In genomic region chr1:39570477-39571177, GRCh38 we compare ENCODE assay signal across 21 cellular contexts. TPM values are rescaled to one million over a fixed set of nuclear protein-coding genes. Genes with fewer than 3 reads are reported as not detected.
DNase-seq lines count a peak whose midpoint lies in the region; ATAC-seq, FAIRE-seq and TF ChIP-seq lines count a peak whose summit lies in the region.
"Had no signal": no experiment of that assay in that cellular context is flagged by ENCODE, and none has a peak within 500 bp of the region (broad histone marks: within the 10 kb centered on the region; RNA-seq: fewer than 3 reads in every experiment).

No MANE protein-coding gene starts in this region.

- H3K4me1 ChIP-seq in Karpas-422 (ENCODE audit: low read length) (peaks cover 23% of the 10 kb centered on the region), GM12878 (ENCODE audit: control insufficient read depth, insufficient read depth, low read length) (peaks cover 8% of the 10 kb centered on the region; the same call in 1 of the 2 replicates), gastrocnemius medialis (peaks cover 33 to 40% of the 10 kb centered on the region in 2 donors)
- H3K4me1 ChIP-seq: BE2C had no signal

- H3K36me3 ChIP-seq in Karpas-422 (ENCODE audit: insufficient read depth, low read length) (peaks cover 86% of the 10 kb centered on the region), GM12878 (ENCODE audit: control insufficient read depth in 2 of 2, insufficient read depth in 2 of 2, low read length in 1 of 2) (peaks cover 21 to 68% of the 10 kb centered on the region in 2 experiments), gastrocnemius medialis (peaks cover 2 to 68% of the 10 kb centered on the region in 2 donors)

- H3K4me3 Mint-ChIP-seq in activated naive CD4-positive, alpha-beta T cell treated with anti-CD3 and anti-CD28 coated beads for 36 hours = no peak overlapping the region
- no peak overlapping the region for H3K4me3 Mint-ChIP-seq in activated T-helper 1 cell treated with anti-CD3 and anti-CD28 coated beads, Interleukin-12 subunit alpha, Interleukin-12 subunit beta, Interleukin-2, Interleukin-4 antibody, amounts not matched to agents 30 ng/mL and 10 ng/mL and 1 ng/mL, durations not matched to agents 14 hours and 24 hours and 36 hours
- H3K4me3 Mint-ChIP-seq: GM23338 had no signal

- no TSS peak for BruUV-seq in GM12878 (replicated peaks; lab: Mats Ljungman, UMichigan)

- TF ChIP-seq CTCF in GM12878 (IDR thresholded peaks at IDR 0.05 in 2 of 3, conservative IDR thresholded peaks at IDR 0.05 in 1 of 3; ENCODE audit: control insufficient read depth in 2 of 3, extremely low read depth in 1 of 3, insufficient read depth in 1 of 3, low read depth in 3 of 3, low read length in 3 of 3) (no peak), gastrocnemius medialis (IDR thresholded peaks at IDR 0.05 in 4 of 5, conservative IDR thresholded peaks at IDR 0.05 in 1 of 5) (no peak)

- H3K36me3 Mint-ChIP-seq in activated naive CD4-positive, alpha-beta T cell treated with anti-CD3 and anti-CD28 coated beads for 36 hours (ENCODE audit: low read depth) = peaks cover 77% of the 10 kb centered on the region
- peaks cover 87% of the 10 kb centered on the region for H3K36me3 Mint-ChIP-seq in activated T-helper 1 cell treated with anti-CD3 and anti-CD28 coated beads, Interleukin-12 subunit alpha, Interleukin-12 subunit beta, Interleukin-2, Interleukin-4 antibody, amounts not matched to agents 30 ng/mL and 10 ng/mL and 1 ng/mL, durations not matched to agents 14 hours and 24 hours and 36 hours (ENCODE audit: low read depth)

- no peaks in the 10 kb centered on the region for H3K27me3 Mint-ChIP-seq in activated naive CD4-positive, alpha-beta T cell treated with anti-CD3 and anti-CD28 coated beads for 36 hours (ENCODE audit: low read depth)
- no peaks in the 10 kb centered on the region for H3K27me3 Mint-ChIP-seq in activated T-helper 1 cell treated with anti-CD3 and anti-CD28 coated beads, Interleukin-12 subunit alpha, Interleukin-12 subunit beta, Interleukin-2, Interleukin-4 antibody, amounts not matched to agents 30 ng/mL and 10 ng/mL and 1 ng/mL, durations not matched to agents 14 hours and 24 hours and 36 hours (ENCODE audit: insufficient read depth)

- H3K9ac ChIP-seq in Karpas-422 (ENCODE audit: low read length) (no peak overlapping the region), GM12878 (ENCODE audit: control insufficient read depth, insufficient read depth, low read length) (no peak overlapping the region)

- H2AFZ ChIP-seq in Karpas-422 (ENCODE audit: low read length) = no peak overlapping the region
- H2AFZ ChIP-seq in GM12878 (ENCODE audit: control insufficient read depth, low read depth, low read length) = no peak overlapping the region
- H2AFZ ChIP-seq: GM23338 had no signal

- RAD21 ChIA-PET in GM12878 (lab: Charles Lee; ENCODE audit: unreplicated experiment) = no interaction called here

- H3K9me2 ChIP-seq in Karpas-422 (replicated peaks; ENCODE audit: insufficient read depth, low read length) = no peaks in the 10 kb centered on the region

- over 99% methylated on average over 11 of the region's 11 CpGs for WGBS in GM12878 (ENCODE audit: insufficient coverage, insufficient replicate concordance, low lambda C conversion rate, missing lambda C conversion rate)

- no peak for DNase-seq in activated naive CD4-positive, alpha-beta T cell treated with anti-CD3 and anti-CD28 coated beads for 36 hours
- DNase-seq in activated naive CD4-positive, alpha-beta T cell treated with anti-CD3 and anti-CD28 coated beads, Interleukin-2, amount 50 U/mL, for 16 hours = no peak
- DNase-seq in Karpas-422 (peak; percentile 38), GM12878 (ENCODE audit: low read depth, low spot score) (no peak), gastrocnemius medialis (no peak), DMS153 (lab: John Stamatoyannopoulos, UW) (no peak)
- DNase-seq in activated T-helper 1 cell treated with anti-CD3 and anti-CD28 coated beads, Interleukin-12 subunit alpha, Interleukin-12 subunit beta, Interleukin-2, Interleukin-4 antibody, amounts not matched to agents 30 ng/mL and 10 ng/mL and 1 ng/mL, durations not matched to agents 14 hours and 24 hours and 36 hours (ENCODE audit: low spot score) = no peak
- DNase-seq: BE2C; Caco-2; CD4-positive, CD25-positive, alpha-beta regulatory T cell; KG1; NCI-H1092; NCI-H2081; NCI-H2171 treated with DMSO at 0.1 percent for 48 hours; NCI-H446 treated with DMSO at 0.1 percent for 48 hours; NCI-H69; Peyer's patch had no signal

- in situ Hi-C loops in GM12878 (cut with MboI) = no loop called here
- in situ Hi-C loops in gastrocnemius medialis (cut with MboI; ENCODE audit: low sequenced_read_pairs in 4 of 4) = no loop called here

- H3K4me2 ChIP-seq in Karpas-422 (ENCODE audit: low read depth, low read length, poor library complexity, severe bottlenecking) = no peak overlapping the region
- H3K4me2 ChIP-seq in GM12878 (ENCODE audit: control insufficient read depth, insufficient read depth) = peak overlapping the region; percentile 38; the same call in 1 of the 2 replicates
- H3K4me2 ChIP-seq: GM23338 had no signal

- ATAC-seq in GM12878 (no peak), gastrocnemius medialis (no peak)
- ATAC-seq: GM23338 had no signal

- FAIRE-seq in GM12878 (lab: Jason Lieb, UNC) = no peak
- FAIRE-seq: A204.1, GM12891, GM18507 had no signal

- peak overlapping the region; percentile 56 for H3K27ac Mint-ChIP-seq in activated naive CD4-positive, alpha-beta T cell treated with anti-CD3 and anti-CD28 coated beads for 36 hours
- H3K27ac Mint-ChIP-seq in activated T-helper 1 cell treated with anti-CD3 and anti-CD28 coated beads, Interleukin-12 subunit alpha, Interleukin-12 subunit beta, Interleukin-2, Interleukin-4 antibody, amounts not matched to agents 30 ng/mL and 10 ng/mL and 1 ng/mL, durations not matched to agents 14 hours and 24 hours and 36 hours = no peak overlapping the region
- H3K27ac Mint-ChIP-seq: GM23338 had no signal

- no peak for TF ChIP-seq RAD21 in GM12878 (IDR thresholded peaks at IDR 0.05; ENCODE audit: insufficient read depth, low read depth, low read length)

- peaks cover 52% of the 10 kb centered on the region for H3K4me1 Mint-ChIP-seq in activated naive CD4-positive, alpha-beta T cell treated with anti-CD3 and anti-CD28 coated beads for 36 hours (ENCODE audit: low read depth)
- peaks cover 63% of the 10 kb centered on the region for H3K4me1 Mint-ChIP-seq in activated T-helper 1 cell treated with anti-CD3 and anti-CD28 coated beads, Interleukin-12 subunit alpha, Interleukin-12 subunit beta, Interleukin-2, Interleukin-4 antibody, amounts not matched to agents 30 ng/mL and 10 ng/mL and 1 ng/mL, durations not matched to agents 14 hours and 24 hours and 36 hours (ENCODE audit: low read depth)

- no peak for TF ChIP-seq EP300 in GM12878 (IDR thresholded peaks at IDR 0.05; ENCODE audit: borderline replicate concordance in 1 of 2, control insufficient read depth in 1 of 2, low read depth in 2 of 2, low read length in 2 of 2)

- H3K9me3 Mint-ChIP-seq in activated naive CD4-positive, alpha-beta T cell treated with anti-CD3 and anti-CD28 coated beads for 36 hours = no peaks in the 10 kb centered on the region
- no peaks in the 10 kb centered on the region for H3K9me3 Mint-ChIP-seq in activated T-helper 1 cell treated with anti-CD3 and anti-CD28 coated beads, Interleukin-12 subunit alpha, Interleukin-12 subunit beta, Interleukin-2, Interleukin-4 antibody, amounts not matched to agents 30 ng/mL and 10 ng/mL and 1 ng/mL, durations not matched to agents 14 hours and 24 hours and 36 hours
- H3K9me3 Mint-ChIP-seq: CD4-positive, CD25-positive, alpha-beta regulatory T cell; GM23338 had no signal

- intact Hi-C loops in activated naive CD4-positive, alpha-beta T cell treated with anti-CD3 and anti-CD28 coated beads for 36 hours (cut with micrococcal nuclease) = loop anchor here (10.0 kb wide), 1 partner anchor 716 kb away; the partner anchor contains the start of gene RRAGC
- intact Hi-C loops in GM12878 (cut with micrococcal nuclease; ENCODE audit: unreplicated experiment) (no loop called here), gastrocnemius medialis (cut with DNase I; ENCODE audit: low total_unique reads) (no loop called here)
- intact Hi-C loops in activated T-helper 1 cell treated with anti-CD3 and anti-CD28 coated beads, Interleukin-12 subunit alpha, Interleukin-12 subunit beta, Interleukin-2, Interleukin-4 antibody, amounts not matched to agents 30 ng/mL and 10 ng/mL and 1 ng/mL, durations not matched to agents 14 hours and 24 hours and 36 hours (cut with micrococcal nuclease) = no loop called here

- H3K9me3 ChIP-seq in Karpas-422 (ENCODE audit: low read length) (no peaks in the 10 kb centered on the region), GM12878 (replicated peaks; ENCODE audit: control insufficient read depth, insufficient read depth, low read length) (no peaks in the 10 kb centered on the region), gastrocnemius medialis (no peaks in the 10 kb centered on the region)
- H3K9me3 ChIP-seq: BE2C, Caco-2, Peyer's patch had no signal

- peaks cover 80% of the 10 kb centered on the region for H4K20me1 ChIP-seq in Karpas-422 (ENCODE audit: insufficient read depth, low read depth, low read length)
- H4K20me1 ChIP-seq in GM12878 (ENCODE audit: control insufficient read depth, insufficient read depth) = peaks cover 11% of the 10 kb centered on the region

- SMC1A ChIA-PET in GM12878 (lab: Charles Lee; ENCODE audit: uncharacterized antibody, unreplicated experiment) = no interaction called here

- no peaks in the 10 kb centered on the region for H3K27me3 ChIP-seq in Karpas-422 (ENCODE audit: low read length)
- no peaks in the 10 kb centered on the region for H3K27me3 ChIP-seq in GM12878 (replicated peaks in 1 of 2; ENCODE audit: control insufficient read depth in 2 of 2, insufficient read depth in 2 of 2, low read length in 1 of 2)
- H3K27me3 ChIP-seq in gastrocnemius medialis = no peaks in the 10 kb centered on the region
- H3K27me3 ChIP-seq: BE2C, Peyer's patch had no signal

- POLR2A ChIA-PET in GM12878 (lab: Charles Lee) = no interaction called here

- no peak overlapping the region for H3K4me3 ChIP-seq in Karpas-422 (ENCODE audit: low read length)
- H3K4me3 ChIP-seq in GM12878 = no peak overlapping the region
- no peak overlapping the region for H3K4me3 ChIP-seq in gastrocnemius medialis
- H3K4me3 ChIP-seq: GM23338, Peyer's patch had no signal

- TF ChIP-seq POLR2A in GM12878 (IDR thresholded peaks at IDR 0.05; ENCODE audit: low read depth, low read length) (no peak), gastrocnemius medialis (IDR thresholded peaks at IDR 0.05) (no peak)

- no peak overlapping the region for H3K27ac ChIP-seq in Karpas-422 (ENCODE audit: low read length)
- no peak overlapping the region for H3K27ac ChIP-seq in GM12878 (ENCODE audit: control insufficient read depth, insufficient read depth)
- H3K27ac ChIP-seq in gastrocnemius medialis = peak overlapping the region in 3 of 4 donors; percentile 25 to 98 (median 26)
- H3K27ac ChIP-seq: Peyer's patch had no signal

- CTCF ChIA-PET in activated naive CD4-positive, alpha-beta T cell treated with anti-CD3 and anti-CD28 coated beads for 36 hours (lab: Charles Lee) = no interaction called here
- CTCF ChIA-PET in GM12878 (lab: Yijun Ruan, JAX) = no interaction called here

- peaks cover 79% of the 10 kb centered on the region for H3K79me2 ChIP-seq in Karpas-422 (ENCODE audit: low read length)
- H3K79me2 ChIP-seq in GM12878 (ENCODE audit: control insufficient read depth, insufficient read depth, low read length) = peaks cover 56% of the 10 kb centered on the region

RNA-seq across cellular contexts. Expression of gene PABPC4, which starts 6.0 kb away (rescaled TPM):
- total RNA-seq in activated naive CD4-positive, alpha-beta T cell treated with anti-CD3 and anti-CD28 coated beads for 36 hours = 100 to 1,000 TPM; 328 to 353 TPM
- total RNA-seq in Karpas-422 (2014; rRNA removed; shearing (Covaris generic); ENCODE audit: low replicate concordance) = 128 and 180 TPM in 2 replicates
- total RNA-seq in GM12878 (2013; cell fraction: nucleolus; rRNA removed) = 284 and 295 TPM in 2 replicates
- 149 and 153 TPM in 2 replicates for total RNA-seq in GM12878 (2014; rRNA removed)
- 117 and 120 TPM in 2 replicates for total RNA-seq in GM12878 (2014; rRNA removed; fragmentation: Illumina TruSeq; extraction: Trizol)
- 323 and 347 TPM in 2 replicates for total RNA-seq in GM12878 (2021)
- 365 TPM for polyA plus RNA-seq in GM12878 (2011; ENCODE audit: low read depth)
- 123 and 126 TPM in 2 replicates for polyA plus RNA-seq in GM12878 (2011; rRNA removed)
- polyA plus RNA-seq in GM12878 (2011; cell fraction: cytosol; rRNA removed) = 134 and 144 TPM in 2 replicates
- 275 and 341 TPM in 2 replicates for polyA plus RNA-seq in GM12878 (2011; cell fraction: nucleus; rRNA removed)
- 346 and 447 TPM in 2 replicates for polyA plus RNA-seq in GM12878 (2012)
- 229 and 320 TPM in 2 replicates for polyA plus RNA-seq in GM12878 (2014; fragmentation: Illumina TruSeq; extraction: Trizol)
- 10 to 100 TPM; 61.4 to 98.9 TPM for polyA plus RNA-seq in GM12878 (2014; fragmentation: Nextera tagmentation; extraction: Ambion mirVana)
- polyA plus RNA-seq in GM12878 (2014; rRNA removed) = 157 and 163 TPM in 2 replicates
- 10 to 100 TPM; 76.1 to 92.6 TPM for polyA plus RNA-seq in GM12878 (2016; fragmentation: Nextera tagmentation; extraction: Ambion mirVana)
- polyA minus RNA-seq in GM12878 (2011; rRNA and poly(A)+ RNA removed) = 122 and 211 TPM in 2 replicates
- polyA minus RNA-seq in GM12878 (2011; cell fraction: cytosol; rRNA and poly(A)+ RNA removed) = 126 and 132 TPM in 2 replicates
- 54.6 and 101 TPM in 2 replicates for polyA minus RNA-seq in GM12878 (2011; cell fraction: nucleus; rRNA and poly(A)+ RNA removed)
- 100 to 1,000 TPM; 259 to 468 (median 371) TPM for total RNA-seq in gastrocnemius medialis
- total RNA-seq in activated T-helper 1 cell treated with anti-CD3 and anti-CD28 coated beads, Interleukin-12 subunit alpha, Interleukin-12 subunit beta, Interleukin-2, Interleukin-4 antibody, amounts not matched to agents 30 ng/mL and 10 ng/mL and 1 ng/mL, durations not matched to agents 14 hours and 24 hours and 36 hours = 343 and 347 TPM in 2 replicates

Comparison
In these comparisons a context has a peak if more than half of its experiments do, and no peak if none do; other contexts are left out.
1. H3K27ac ChIP-seq: peak in gastrocnemius medialis (3 of 4); none in Karpas-422 (single experiment) and GM12878 (single experiment).